Comparison of ENCODE assay signal across 10 cellular contexts in genomic region chr3:52820741-52821140, GRCh38. TPM values are rescaled to one million over a fixed set of nuclear protein-coding genes. Genes with fewer than 3 reads are reported as not detected.
DNase-seq lines count a peak whose midpoint lies in the region; ATAC-seq lines count a peak whose summit lies in the region.
"Had no signal": no experiment of that assay in that cellular context is flagged by ENCODE, and none has a peak within 500 bp of the region (broad histone marks: within the 10 kb centered on the region; RNA-seq: fewer than 3 reads in every experiment).

No MANE protein-coding gene starts in this region.

- no peak overlapping the region for H3K4me3 ChIP-seq in H7 (ENCODE audit: insufficient read depth, low read depth, low read length)
- H3K4me3 ChIP-seq: lung had no signal

- H3K4me3 Mint-ChIP-seq in activated CD4-positive, alpha-beta memory T cell treated with anti-CD3 and anti-CD28 coated beads, Interleukin-2, amount 10 ng/mL, durations not matched to agents 7 days and 5 days: no peak overlapping the region

- no peaks in the 10 kb centered on the region for H3K4me1 Mint-ChIP-seq in activated CD4-positive, alpha-beta memory T cell treated with anti-CD3 and anti-CD28 coated beads, Interleukin-2, amount 10 ng/mL, durations not matched to agents 7 days and 5 days

- CTCF ChIA-PET in activated CD4-positive, alpha-beta memory T cell treated with anti-CD3 and anti-CD28 coated beads, Interleukin-2, amount 10 ng/mL, durations not matched to agents 7 days and 5 days (lab: Charles Lee): interaction anchor here (0.6 to 2.5 kb wide), 10 partner anchors 9 to 77 kb away, joined by 3 to 13 read pairs (median 4); no protein-coding TSS in a partner anchor

- intact Hi-C loops in posterior vena cava (cut with DNase I): no loop called here

- no peaks in the 10 kb centered on the region for H3K36me3 ChIP-seq in H7 (replicated peaks; ENCODE audit: control insufficient read depth, insufficient read depth, low read length)

- H3K9me3 Mint-ChIP-seq in activated CD4-positive, alpha-beta memory T cell treated with anti-CD3 and anti-CD28 coated beads, Interleukin-2, amount 10 ng/mL, durations not matched to agents 7 days and 5 days: no peaks in the 10 kb centered on the region

- H3K27ac Mint-ChIP-seq in activated CD4-positive, alpha-beta memory T cell treated with anti-CD3 and anti-CD28 coated beads, Interleukin-2, amount 10 ng/mL, durations not matched to agents 7 days and 5 days: no peak overlapping the region

- POLR2A ChIA-PET in activated CD4-positive, alpha-beta memory T cell treated with anti-CD3 and anti-CD28 coated beads, Interleukin-2, amount 10 ng/mL, durations not matched to agents 7 days and 5 days (lab: Charles Lee): no interaction called here

- DNase-seq in COLO668 (lab: John Stamatoyannopoulos, UW; ENCODE audit: unreplicated experiment) (peak; percentile 20), H7 (peak; percentile 94), kidney tubule cell (ENCODE audit: low spot score) (peak; percentile 9), dedifferentiated amniotic fluid mesenchymal stem cell (ENCODE audit: extremely low spot score) (no peak), posterior vena cava (ENCODE audit: low spot score) (no peak), NCI-H1048 (lab: John Stamatoyannopoulos, UW) (no peak)
- peak; percentile 29 for DNase-seq in activated CD4-positive, alpha-beta memory T cell treated with anti-CD3 and anti-CD28 coated beads, Interleukin-2, amount 10 ng/mL, durations not matched to agents 7 days and 5 days

- no peaks in the 10 kb centered on the region for H3K27me3 ChIP-seq in H7 (ENCODE audit: control insufficient read depth, insufficient read depth, low read length)

- H3K27me3 Mint-ChIP-seq in activated CD4-positive, alpha-beta memory T cell treated with anti-CD3 and anti-CD28 coated beads, Interleukin-2, amount 10 ng/mL, durations not matched to agents 7 days and 5 days: no peaks in the 10 kb centered on the region

- no peak for ATAC-seq in GM18520 (IDR thresholded peaks at IDR 0.05; ENCODE audit: unreplicated experiment)

- no peaks in the 10 kb centered on the region for H3K36me3 Mint-ChIP-seq in activated CD4-positive, alpha-beta memory T cell treated with anti-CD3 and anti-CD28 coated beads, Interleukin-2, amount 10 ng/mL, durations not matched to agents 7 days and 5 days (ENCODE audit: low read depth)

RNA-seq across cellular contexts. Expression of gene ITIH4, which starts 9.7 kb away (rescaled TPM):
- total RNA-seq in H7 (2014; rRNA removed; shearing (Covaris generic)): 0.14 TPM in 1 of 2 replicates, not detected in the other
- total RNA-seq in activated CD4-positive, alpha-beta memory T cell treated with anti-CD3 and anti-CD28 coated beads, Interleukin-2, amount 10 ng/mL, durations not matched to agents 7 days and 5 days: 10 to 100 TPM; 16.0 to 16.2 TPM
- 10 to 100 TPM; 19.1 to 28.8 TPM for total RNA-seq in posterior vena cava

RNA-seq across cellular contexts. Expression of gene MUSTN1, which starts 14.1 kb away (rescaled TPM):
- 0.63 and 0.97 TPM in 2 replicates for total RNA-seq in H7 (2014; rRNA removed; shearing (Covaris generic))
- 1 to 10 TPM; 3.3 to 4.4 TPM for total RNA-seq in activated CD4-positive, alpha-beta memory T cell treated with anti-CD3 and anti-CD28 coated beads, Interleukin-2, amount 10 ng/mL, durations not matched to agents 7 days and 5 days
- total RNA-seq in posterior vena cava: 100 to 1,000 TPM in 1 of 2 donors, 10 to 100 TPM in 1; 78.5 to 105 TPM

RNA-seq across cellular contexts. Expression of gene ITIH3, which starts 26.1 kb away (rescaled TPM):
- total RNA-seq in H7 (2014; rRNA removed; shearing (Covaris generic)): not detected in 2 replicates
- total RNA-seq in activated CD4-positive, alpha-beta memory T cell treated with anti-CD3 and anti-CD28 coated beads, Interleukin-2, amount 10 ng/mL, durations not matched to agents 7 days and 5 days: not detected
- total RNA-seq in posterior vena cava: 10 to 100 TPM; 14.8 to 16.1 TPM
- total RNA-seq: RPMI7951 had no signal

RNA-seq across cellular contexts. Expression of gene ITIH1, which starts 43.3 kb away (rescaled TPM):
- not detected in 2 replicates for total RNA-seq in H7 (2014; rRNA removed; shearing (Covaris generic))
- not detected for total RNA-seq in activated CD4-positive, alpha-beta memory T cell treated with anti-CD3 and anti-CD28 coated beads, Interleukin-2, amount 10 ng/mL, durations not matched to agents 7 days and 5 days
- total RNA-seq in posterior vena cava: 1 to 10 TPM; 1.3 to 2.6 TPM
- total RNA-seq: RPMI7951 had no signal

RNA-seq across cellular contexts. Expression of gene NEK4, which starts 50.0 kb away (rescaled TPM):
- 26.2 and 36.5 TPM in 2 replicates for total RNA-seq in H7 (2014; rRNA removed; shearing (Covaris generic))
- 10 to 100 TPM; 17.8 to 19.1 TPM for total RNA-seq in activated CD4-positive, alpha-beta memory T cell treated with anti-CD3 and anti-CD28 coated beads, Interleukin-2, amount 10 ng/mL, durations not matched to agents 7 days and 5 days
- 10 to 100 TPM; 17.3 to 21.5 TPM for total RNA-seq in posterior vena cava

Comparison
In these comparisons a context has a peak if more than half of its experiments do, and no peak if none do; other contexts are left out.
1. DNase-seq: peak in COLO668 (single experiment), H7 (single experiment), activated CD4-positive, alpha-beta memory T cell treated with anti-CD3 and anti-CD28 coated beads, Interleukin-2, amount 10 ng/mL, durations not matched to agents 7 days and 5 days (single experiment) and kidney tubule cell (single experiment); none in dedifferentiated amniotic fluid mesenchymal stem cell (single experiment), posterior vena cava (single experiment) and NCI-H1048 (single experiment).
2. RNA of gene ITIH4, which starts 9.7 kb away (total RNA-seq): 19.1 to 28.8 TPM in posterior vena cava and 16.0 to 16.2 TPM in activated CD4-positive, alpha-beta memory T cell treated with anti-CD3 and anti-CD28 coated beads, Interleukin-2, amount 10 ng/mL, durations not matched to agents 7 days and 5 days; 0.14 TPM in H7; every median in the first group is over 10 times any median in the second.
3. RNA of gene MUSTN1, which starts 14.1 kb away (total RNA-seq): 78.5 to 105 TPM in posterior vena cava; 3.3 to 4.4 TPM in activated CD4-positive, alpha-beta memory T cell treated with anti-CD3 and anti-CD28 coated beads, Interleukin-2, amount 10 ng/mL, durations not matched to agents 7 days and 5 days and 0.63 to 0.97 TPM in H7; every median in the first group is over 10 times any median in the second.
4. RNA of gene ITIH3, which starts 26.1 kb away (total RNA-seq): 14.8 to 16.1 TPM in posterior vena cava; not detected in H7 and not detected in activated CD4-positive, alpha-beta memory T cell treated with anti-CD3 and anti-CD28 coated beads, Interleukin-2, amount 10 ng/mL, durations not matched to agents 7 days and 5 days; every median in the first group is over 10 times any median in the second.